In the genomic region with DNA sequence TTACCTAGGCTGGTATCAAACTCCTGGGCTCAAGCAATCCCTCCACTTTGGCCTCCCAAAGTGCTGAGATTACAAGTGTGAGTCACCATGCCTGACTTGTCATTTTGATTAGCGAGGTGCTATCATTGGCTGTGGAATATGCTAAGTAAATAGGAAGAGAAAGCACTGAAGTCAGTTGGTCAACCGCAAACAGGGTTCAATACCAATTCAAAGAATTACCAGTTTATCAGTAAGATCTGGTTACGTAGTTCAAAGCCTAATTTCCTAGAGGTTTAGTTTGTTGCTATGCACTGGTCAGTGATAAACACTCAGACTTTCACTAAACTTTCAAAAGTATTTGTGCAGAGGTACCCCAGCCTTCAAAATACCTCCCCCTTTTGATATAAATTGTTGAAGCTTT, we compare ENCODE assay signal across 19 cellular contexts. TPM values are rescaled to one million over a fixed set of nuclear protein-coding genes. Genes with fewer than 3 reads are reported as not detected.
DNase-seq lines count a peak whose midpoint lies in the region; ATAC-seq, FAIRE-seq and TF ChIP-seq lines count a peak whose summit lies in the region.
"Had no signal": no experiment of that assay in that cellular context is flagged by ENCODE, and none has a peak within 500 bp of the region (broad histone marks: within the 10 kb centered on the region; RNA-seq: fewer than 3 reads in every experiment).

No MANE protein-coding gene starts in this region.

- TF ChIP-seq CTCF in astrocyte of the spinal cord (IDR thresholded peaks at IDR 0.05; ENCODE audit: low read depth, low read length) = no peak

- H3K36me3 Mint-ChIP-seq in memory B cell = peaks cover 17% of the 10 kb centered on the region
- H3K36me3 Mint-ChIP-seq in activated T-helper 2 cell treated with anti-CD3 and anti-CD28 coated beads, Interferon-gamma antibody, Interleukin-2, Interleukin-4, amounts not matched to agents 10 μg/mL and 5 μg/mL and 100 μg/mL, durations not matched to agents 14 hours and 24 hours and 36 hours (ENCODE audit: low read depth) = peaks cover 74% of the 10 kb centered on the region

- H3K27me3 Mint-ChIP-seq in memory B cell = no peaks in the 10 kb centered on the region
- H3K27me3 Mint-ChIP-seq in activated T-helper 2 cell treated with anti-CD3 and anti-CD28 coated beads, Interferon-gamma antibody, Interleukin-2, Interleukin-4, amounts not matched to agents 10 μg/mL and 5 μg/mL and 100 μg/mL, durations not matched to agents 14 hours and 24 hours and 36 hours (ENCODE audit: low read depth) = no peaks in the 10 kb centered on the region
- H3K27me3 Mint-ChIP-seq: activated CD4-positive, alpha-beta T cell treated with anti-CD3 and anti-CD28 coated beads, Interleukin-2, amount 10 ng/mL, durations not matched to agents 24 days and 14 days had no signal

- no peaks in the 10 kb centered on the region for H3K9me3 Mint-ChIP-seq in memory B cell
- no peaks in the 10 kb centered on the region for H3K9me3 Mint-ChIP-seq in activated T-helper 2 cell treated with anti-CD3 and anti-CD28 coated beads, Interferon-gamma antibody, Interleukin-2, Interleukin-4, amounts not matched to agents 10 μg/mL and 5 μg/mL and 100 μg/mL, durations not matched to agents 14 hours and 24 hours and 36 hours
- H3K9me3 Mint-ChIP-seq: activated CD4-positive, alpha-beta T cell treated with anti-CD3 and anti-CD28 coated beads, Interleukin-2, amount 10 ng/mL, durations not matched to agents 24 days and 14 days; activated T-helper 1 cell treated with anti-CD3 and anti-CD28 coated beads, Interleukin-12 subunit alpha, Interleukin-12 subunit beta, Interleukin-2, Interleukin-4 antibody, amounts not matched to agents 30 ng/mL and 10 ng/mL and 1 ng/mL, durations not matched to agents 14 hours and 24 hours and 36 hours had no signal

- ATAC-seq in memory B cell (ENCODE audit: low read depth) (no peak), GM21423 (IDR thresholded peaks at IDR 0.05; ENCODE audit: unreplicated experiment) (no peak)
- ATAC-seq: right cardiac atrium, upper lobe of right lung had no signal

- in situ Hi-C loops in astrocyte of the spinal cord (cut with HindIII; ENCODE audit: low sequenced_read_pairs) = no loop called here

- DNase-seq in H54 (ENCODE audit: insufficient read length, low spot score) (no peak), NCI-H69 (lab: John Stamatoyannopoulos, UW) (peak; percentile 11), astrocyte of the spinal cord (ENCODE audit: low read depth, low spot score) (peak; percentile 27), memory B cell (ENCODE audit: low spot score in 2 of 2) (no peak), hippocampal formation (lab: John Stamatoyannopoulos, UW) (no peak), NCI-H748 treated with DMSO at 0.1 percent for 48 hours (lab: John Stamatoyannopoulos, UW) (no peak)
- DNase-seq in activated T-helper 2 cell treated with anti-CD3 and anti-CD28 coated beads, Interferon-gamma antibody, Interleukin-2, Interleukin-4, amounts not matched to agents 10 μg/mL and 5 μg/mL and 100 μg/mL, durations not matched to agents 14 hours and 24 hours and 36 hours (ENCODE audit: low spot score) = no peak
- DNase-seq: activated CD4-positive, alpha-beta T cell treated with anti-CD3 and anti-CD28 coated beads, Interleukin-2, amount 10 ng/mL, durations not matched to agents 24 days and 14 days; amniotic stem cell; cortex of kidney; NCI-H1417 treated with DMSO at 0.1 percent for 48 hours; NCI-H446; right cardiac atrium; stimulated activated CD4-positive, alpha-beta T cell treated with anti-CD3 and anti-CD28 coated beads, Interleukin-4, amount 100 ng/mL, for 1 hour; upper lobe of right lung had no signal

- peaks cover 19% of the 10 kb centered on the region for H3K4me1 Mint-ChIP-seq in memory B cell
- H3K4me1 Mint-ChIP-seq in activated T-helper 2 cell treated with anti-CD3 and anti-CD28 coated beads, Interferon-gamma antibody, Interleukin-2, Interleukin-4, amounts not matched to agents 10 μg/mL and 5 μg/mL and 100 μg/mL, durations not matched to agents 14 hours and 24 hours and 36 hours (ENCODE audit: low read depth) = peaks cover 70% of the 10 kb centered on the region

- TF ChIP-seq POLR2A in H54 (IDR thresholded peaks at IDR 0.05; ENCODE audit: low read depth, low read length) = no peak

- H3K4me3 Mint-ChIP-seq in memory B cell = no peak overlapping the region
- no peak overlapping the region for H3K4me3 Mint-ChIP-seq in activated T-helper 2 cell treated with anti-CD3 and anti-CD28 coated beads, Interferon-gamma antibody, Interleukin-2, Interleukin-4, amounts not matched to agents 10 μg/mL and 5 μg/mL and 100 μg/mL, durations not matched to agents 14 hours and 24 hours and 36 hours (ENCODE audit: low read depth)
- H3K4me3 Mint-ChIP-seq: activated CD4-positive, alpha-beta T cell treated with anti-CD3 and anti-CD28 coated beads, Interleukin-2, amount 10 ng/mL, durations not matched to agents 24 days and 14 days; activated T-helper 1 cell treated with anti-CD3 and anti-CD28 coated beads, Interleukin-12 subunit alpha, Interleukin-12 subunit beta, Interleukin-2, Interleukin-4 antibody, amounts not matched to agents 30 ng/mL and 10 ng/mL and 1 ng/mL, durations not matched to agents 14 hours and 24 hours and 36 hours had no signal

- no peak overlapping the region for H3K4me3 ChIP-seq in astrocyte of the spinal cord (ENCODE audit: low read depth, low read length)
- H3K4me3 ChIP-seq: BLaER1 treated with 17β-estradiol and CSF1 and Interleukin-3, amounts not matched to agents 10 nM and 100 nM; upper lobe of right lung had no signal

- FAIRE-seq in H54 (lab: Jason Lieb, UNC) = peak; percentile 55
- FAIRE-seq: RCC 7860 had no signal

- H3K27ac Mint-ChIP-seq in memory B cell = peak overlapping the region; percentile 53
- H3K27ac Mint-ChIP-seq in activated T-helper 2 cell treated with anti-CD3 and anti-CD28 coated beads, Interferon-gamma antibody, Interleukin-2, Interleukin-4, amounts not matched to agents 10 μg/mL and 5 μg/mL and 100 μg/mL, durations not matched to agents 14 hours and 24 hours and 36 hours = no peak overlapping the region
- H3K27ac Mint-ChIP-seq: activated CD4-positive, alpha-beta T cell treated with anti-CD3 and anti-CD28 coated beads, Interleukin-2, amount 10 ng/mL, durations not matched to agents 24 days and 14 days; activated T-helper 1 cell treated with anti-CD3 and anti-CD28 coated beads, Interleukin-12 subunit alpha, Interleukin-12 subunit beta, Interleukin-2, Interleukin-4 antibody, amounts not matched to agents 30 ng/mL and 10 ng/mL and 1 ng/mL, durations not matched to agents 14 hours and 24 hours and 36 hours had no signal

- intact Hi-C loops in activated T-helper 2 cell treated with anti-CD3 and anti-CD28 coated beads, Interferon-gamma antibody, Interleukin-2, Interleukin-4, amounts not matched to agents 10 μg/mL and 5 μg/mL and 100 μg/mL, durations not matched to agents 14 hours and 24 hours and 36 hours (cut with micrococcal nuclease) = no loop called here

RNA-seq across cellular contexts. Expression of gene GLB1, which starts 29.5 kb away (rescaled TPM):
- 60.3 and 60.8 TPM in 2 replicates for total RNA-seq in activated T-helper 2 cell treated with anti-CD3 and anti-CD28 coated beads, Interferon-gamma antibody, Interleukin-2, Interleukin-4, amounts not matched to agents 10 μg/mL and 5 μg/mL and 100 μg/mL, durations not matched to agents 14 hours and 24 hours and 36 hours

RNA-seq across cellular contexts. Expression of gene TMPPE, which starts 29.5 kb away (rescaled TPM):
- total RNA-seq in activated T-helper 2 cell treated with anti-CD3 and anti-CD28 coated beads, Interferon-gamma antibody, Interleukin-2, Interleukin-4, amounts not matched to agents 10 μg/mL and 5 μg/mL and 100 μg/mL, durations not matched to agents 14 hours and 24 hours and 36 hours = 14.9 and 15.8 TPM in 2 replicates

RNA-seq across cellular contexts. Expression of gene CRTAP, which starts 46.3 kb away (rescaled TPM):
- total RNA-seq in activated T-helper 2 cell treated with anti-CD3 and anti-CD28 coated beads, Interferon-gamma antibody, Interleukin-2, Interleukin-4, amounts not matched to agents 10 μg/mL and 5 μg/mL and 100 μg/mL, durations not matched to agents 14 hours and 24 hours and 36 hours = 51.9 and 55.9 TPM in 2 replicates

Comparison
In these comparisons a context has a peak if more than half of its experiments do, and no peak if none do; other contexts are left out.
1. DNase-seq: peak in NCI-H69 (single experiment) and astrocyte of the spinal cord (single experiment); none in H54 (single experiment), memory B cell (0 of 2), hippocampal formation (0 of 2), NCI-H748 treated with DMSO at 0.1 percent for 48 hours (single experiment) and activated T-helper 2 cell treated with anti-CD3 and anti-CD28 coated beads, Interferon-gamma antibody, Interleukin-2, Interleukin-4, amounts not matched to agents 10 μg/mL and 5 μg/mL and 100 μg/mL, durations not matched to agents 14 hours and 24 hours and 36 hours (single experiment).